Comparison of ENCODE assay signal across 13 cellular contexts in the genomic region with DNA sequence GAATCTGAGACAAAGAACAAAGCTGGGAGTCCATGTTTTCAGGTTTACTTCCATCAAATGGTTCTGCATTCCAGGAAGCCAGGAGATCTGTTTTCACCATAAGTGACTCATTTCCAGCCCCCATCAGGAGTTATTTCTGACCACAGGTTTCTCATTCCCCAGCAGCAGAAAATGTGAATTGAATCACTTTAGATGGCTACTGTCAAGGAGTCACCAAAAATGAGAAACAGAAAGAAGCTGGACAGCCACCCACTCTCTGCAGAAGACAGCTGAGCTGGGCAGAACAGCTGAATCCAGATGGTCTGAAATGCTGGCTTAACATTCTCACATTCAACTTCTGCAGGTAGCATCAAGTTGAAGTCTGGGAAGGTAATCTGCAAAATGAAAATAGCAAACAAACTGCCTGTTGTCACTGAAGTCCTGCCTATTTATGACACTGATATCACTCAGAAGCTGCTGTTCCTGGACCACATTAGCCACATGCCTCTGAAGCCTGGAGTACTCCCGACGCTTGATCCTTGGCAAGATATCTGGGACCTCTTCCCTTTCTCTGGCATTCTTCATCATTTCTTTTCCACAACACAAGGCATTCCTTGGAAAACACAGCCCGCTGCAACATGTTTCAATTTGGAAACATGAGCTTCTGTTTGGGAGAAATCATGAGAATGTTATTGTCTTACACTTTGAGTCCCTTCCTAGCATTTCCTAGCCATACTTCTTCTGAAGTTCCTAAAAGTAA. TPM values are rescaled to one million over a fixed set of nuclear protein-coding genes. Genes with fewer than 3 reads are reported as not detected.
A peak's percentile ranks its signal among the peaks of the same experiment; 100 is the strongest.
DNase-seq lines count a peak whose midpoint lies in the region; ATAC-seq and TF ChIP-seq lines count a peak whose summit lies in the region.
"Had no signal": no experiment of that assay in that cellular context is flagged by ENCODE, and none has a peak within 500 bp of the region (broad histone marks: within the 10 kb centered on the region; RNA-seq: fewer than 3 reads in every experiment).

No MANE protein-coding gene starts in this region.

- H3K4me3 ChIP-seq in brain microvascular endothelial cell (ENCODE audit: low read depth, low read length) = no peak overlapping the region
- no peak overlapping the region for H3K4me3 ChIP-seq in subcutaneous abdominal adipose tissue (ENCODE audit: low read depth in 1 of 5, low read length in 5 of 5)
- H3K4me3 ChIP-seq: Peyer's patch, upper lobe of left lung had no signal

- ATAC-seq in Right ventricle myocardium inferior = peak; percentile 57
- ATAC-seq in HG03571 (IDR thresholded peaks at IDR 0.05; ENCODE audit: unreplicated experiment) = no peak
- no peak for ATAC-seq in GM21390 (IDR thresholded peaks at IDR 0.05; ENCODE audit: unreplicated experiment)

- H3K9ac ChIP-seq in subcutaneous abdominal adipose tissue (ENCODE audit: low read length in 5 of 5) = no peak overlapping the region

- in situ Hi-C loops in brain microvascular endothelial cell (cut with HindIII; ENCODE audit: low pct_ligation_motif_present, low sequenced_read_pairs) = no loop called here

- peaks cover 4 to 34% (median 16%) of the 10 kb centered on the region in 5 donors for H3K4me1 ChIP-seq in subcutaneous abdominal adipose tissue (ENCODE audit: control insufficient read depth in 5 of 5, insufficient read depth in 5 of 5, low read length in 5 of 5)

- H3K36me3 ChIP-seq in brain microvascular endothelial cell (replicated peaks) = no peaks in the 10 kb centered on the region
- no peaks in the 10 kb centered on the region for H3K36me3 ChIP-seq in subcutaneous abdominal adipose tissue (ENCODE audit: control insufficient read depth in 5 of 5, insufficient read depth in 5 of 5, low read length in 5 of 5)
- H3K36me3 ChIP-seq: Peyer's patch, upper lobe of left lung had no signal

- H3K27me3 ChIP-seq in brain microvascular endothelial cell (replicated peaks) (no peaks in the 10 kb centered on the region), subcutaneous abdominal adipose tissue (ENCODE audit: control insufficient read depth in 5 of 5, insufficient read depth in 4 of 5, low read length in 5 of 5) (peaks cover 0 to 3% (median 0%) of the 10 kb centered on the region in 5 donors)
- H3K27me3 ChIP-seq: Peyer's patch, upper lobe of left lung had no signal

- no peak overlapping the region for H3K27ac ChIP-seq in brain microvascular endothelial cell
- peak overlapping the region; percentile 15 for H3K27ac ChIP-seq in subcutaneous abdominal adipose tissue (ENCODE audit: low read depth, low read length)
- H3K27ac ChIP-seq: upper lobe of left lung had no signal

- no peak for DNase-seq in Right ventricle myocardium inferior (ENCODE audit: missing footprints)
- DNase-seq in cardiac septum (ENCODE audit: low spot score) = no peak
- peak; percentile 20 for DNase-seq in brain microvascular endothelial cell
- DNase-seq in hepatic stellate cell (ENCODE audit: low spot score) = peak; percentile 62
- no peak for DNase-seq in hypothalamus (lab: John Stamatoyannopoulos, UW)
- DNase-seq: 8988T; activated CD4-positive, CD25-positive, alpha-beta regulatory T cell; nucleus accumbens; Peyer's patch; upper lobe of left lung had no signal

- TF ChIP-seq CTCF in brain microvascular endothelial cell (IDR thresholded peaks at IDR 0.05; ENCODE audit: low read depth, low read length, missing control alignments) = no peak

- intact Hi-C loops in Right ventricle myocardium inferior (cut with DNase I) (loop anchor here (2.0 kb wide), 1 partner anchor 66 kb away; no protein-coding TSS in a partner anchor), cardiac septum (cut with DNase I) (no loop called here)

- no peaks in the 10 kb centered on the region for H3K9me3 ChIP-seq in subcutaneous abdominal adipose tissue (ENCODE audit: control insufficient read depth in 5 of 5, low read length in 5 of 5)
- H3K9me3 ChIP-seq: Peyer's patch, upper lobe of left lung had no signal

RNA-seq across cellular contexts. Expression of a gene that starts 15.3 kb away (rescaled TPM):
- total RNA-seq in Right ventricle myocardium inferior = 5.4 TPM
- 3.2 TPM for total RNA-seq in cardiac septum

RNA-seq across cellular contexts. Expression of a gene that starts 18.4 kb away (rescaled TPM):
- total RNA-seq in Right ventricle myocardium inferior (not detected), cardiac septum (1.9 TPM)

RNA-seq across cellular contexts. Expression of a gene that starts 30.8 kb away (rescaled TPM):
- total RNA-seq in Right ventricle myocardium inferior = not detected
- total RNA-seq in cardiac septum = not detected
- total RNA-seq: Peyer's patch had no signal

RNA-seq across cellular contexts. Expression of a gene that starts 45.7 kb away (rescaled TPM):
- total RNA-seq in Right ventricle myocardium inferior = 33.4 TPM
- 42.3 TPM for total RNA-seq in cardiac septum

RNA-seq across cellular contexts. Expression of a gene that starts 55.5 kb away (rescaled TPM):
- total RNA-seq in Right ventricle myocardium inferior = 1.2 TPM
- total RNA-seq in cardiac septum = 0.97 TPM

Comparison
In these comparisons a context has a peak if more than half of its experiments do, and no peak if none do; other contexts are left out.
1. DNase-seq: peak in brain microvascular endothelial cell (single experiment) and hepatic stellate cell (single experiment); none in Right ventricle myocardium inferior (single experiment), cardiac septum (single experiment) and hypothalamus (0 of 51).